1 cellular context compared by ENCODE assay signal in the genomic region with DNA sequence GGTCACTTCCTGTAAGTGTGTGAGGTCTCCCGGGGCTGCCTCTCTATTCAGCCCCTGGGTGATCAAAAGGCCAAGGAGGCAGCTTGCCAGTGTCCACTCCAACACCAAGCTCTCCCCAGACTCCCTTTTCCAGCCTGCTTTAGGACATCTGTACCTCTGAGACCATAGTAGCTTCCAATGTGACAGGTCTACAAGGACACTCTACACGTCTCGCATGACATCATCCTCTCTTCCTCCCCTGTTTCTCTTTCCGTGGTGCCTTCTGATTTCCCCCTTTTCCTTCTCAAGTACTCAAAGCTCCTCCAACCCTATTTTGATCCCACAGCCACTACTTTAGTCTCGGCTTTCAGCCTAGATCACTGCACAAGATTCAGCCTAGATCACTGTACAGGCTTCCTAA.
TF ChIP-seq lines count a peak whose summit lies in the region.

No MANE protein-coding gene starts in this region.

TF ChIP-seq in endothelial cell of umbilical vein, 7 proteins besides CTCF, POLR2A, EP300 and RAD21 (continued from another document):
- TF ChIP-seq EZH2 (IDR thresholded peaks at IDR 0.05; ENCODE audit: borderline replicate concordance, low read depth, low read length, severe bottlenecking) (no peak), JUN (IDR thresholded peaks at IDR 0.05; ENCODE audit: borderline replicate concordance, insufficient read depth, insufficient read length, low read depth) (no peak), GATA2 (IDR thresholded peaks at IDR 0.05; ENCODE audit: insufficient read depth, insufficient read length, low read depth, low read length) (no peak)
TF ChIP-seq in endothelial cell of umbilical vein: peak in this region for 0.
